Comparison of ENCODE assay signal across 11 cellular contexts in genomic region chr11:34313099-34313517, GRCh38. TPM values are rescaled to one million over a fixed set of nuclear protein-coding genes. Genes with fewer than 3 reads are reported as not detected.
DNase-seq lines count a peak whose midpoint lies in the region; ATAC-seq lines count a peak whose summit lies in the region.
"Had no signal": no experiment of that assay in that cellular context is flagged by ENCODE, and none has a peak within 500 bp of the region (broad histone marks: within the 10 kb centered on the region; RNA-seq: fewer than 3 reads in every experiment).

No MANE protein-coding gene starts in this region.

- H3K4me3 Mint-ChIP-seq in activated CD4-positive, alpha-beta T cell treated with anti-CD3 and anti-CD28 coated beads for 36 hours = no peak overlapping the region
- H3K4me3 Mint-ChIP-seq in naive B cell = no peak overlapping the region
- H3K4me3 Mint-ChIP-seq: central memory CD8-positive, alpha-beta T cell; immature natural killer cell had no signal

- ATAC-seq in activated CD4-positive, alpha-beta T cell treated with anti-CD3 and anti-CD28 coated beads for 36 hours = no peak
- ATAC-seq in GM21526 (IDR thresholded peaks at IDR 0.05; ENCODE audit: low FRiP score, unreplicated experiment) = peak; percentile 56
- peak; percentile 62 for ATAC-seq in HG03558 (IDR thresholded peaks at IDR 0.05; ENCODE audit: extremely low read depth, unreplicated experiment)
- ATAC-seq in naive B cell (ENCODE audit: low read depth in 2 of 2) = peak; percentile 25 to 30

- no peaks in the 10 kb centered on the region for H3K27me3 Mint-ChIP-seq in activated CD4-positive, alpha-beta T cell treated with anti-CD3 and anti-CD28 coated beads for 36 hours
- H3K27me3 Mint-ChIP-seq in naive B cell = peaks cover 7 to 26% (median 17%) of the 10 kb centered on the region in 3 donors

- CTCF ChIA-PET in activated CD4-positive, alpha-beta T cell treated with anti-CD3 and anti-CD28 coated beads for 36 hours (lab: Charles Lee) = interaction anchor here (0.6 to 0.7 kb wide), 2 partner anchors 44 to 45 kb away, joined by 3 read pairs; partner anchors contain the start of gene ABTB2

- peaks cover 21% of the 10 kb centered on the region for H3K4me1 Mint-ChIP-seq in activated CD4-positive, alpha-beta T cell treated with anti-CD3 and anti-CD28 coated beads for 36 hours
- no peaks in the 10 kb centered on the region for H3K4me1 Mint-ChIP-seq in naive B cell
- H3K4me1 Mint-ChIP-seq: central memory CD8-positive, alpha-beta T cell; immature natural killer cell had no signal

- peak; percentile 22 for DNase-seq in activated CD4-positive, alpha-beta T cell treated with anti-CD3 and anti-CD28 coated beads for 36 hours
- DNase-seq in activated CD4-positive, alpha-beta T cell treated with anti-CD3 and anti-CD28 coated beads for 1 hour = no peak
- no peak for DNase-seq in naive B cell
- no peak for DNase-seq in NOMO-1 (lab: John Stamatoyannopoulos, UW; ENCODE audit: unreplicated experiment in 2 of 2)
- no peak for DNase-seq in AML-193 (lab: John Stamatoyannopoulos, UW)
- no peak for DNase-seq in stimulated activated CD4-positive, alpha-beta T cell treated with anti-CD3 and anti-CD28 coated beads, Interleukin-12 subunit alpha, Interleukin-12 subunit beta, amount 100 ng/mL, for 4 hours
- DNase-seq: immature natural killer cell, NCI-H345 had no signal

- POLR2A ChIA-PET in activated CD4-positive, alpha-beta T cell treated with anti-CD3 and anti-CD28 coated beads for 36 hours (lab: Charles Lee) = interaction anchor here (0.6 to 0.8 kb wide), 3 partner anchors 45 to 311 kb away, joined by 3 to 4 read pairs (median 3); partner anchors contain the start of gene ABTB2

- intact Hi-C loops in activated CD4-positive, alpha-beta T cell treated with anti-CD3 and anti-CD28 coated beads for 36 hours (cut with DNase I, micrococcal nuclease) = no loop called here

- H3K36me3 Mint-ChIP-seq in activated CD4-positive, alpha-beta T cell treated with anti-CD3 and anti-CD28 coated beads for 36 hours (ENCODE audit: low read depth) = no peaks in the 10 kb centered on the region
- no peaks in the 10 kb centered on the region for H3K36me3 Mint-ChIP-seq in naive B cell
- H3K36me3 Mint-ChIP-seq: immature natural killer cell had no signal

- H3K27ac Mint-ChIP-seq in activated CD4-positive, alpha-beta T cell treated with anti-CD3 and anti-CD28 coated beads for 36 hours = no peak overlapping the region
- no peak overlapping the region for H3K27ac Mint-ChIP-seq in naive B cell
- H3K27ac Mint-ChIP-seq: immature natural killer cell had no signal

- no peaks in the 10 kb centered on the region for H3K9me3 Mint-ChIP-seq in activated CD4-positive, alpha-beta T cell treated with anti-CD3 and anti-CD28 coated beads for 36 hours (ENCODE audit: low read depth)
- H3K9me3 Mint-ChIP-seq in naive B cell = no peaks in the 10 kb centered on the region
- H3K9me3 Mint-ChIP-seq: central memory CD8-positive, alpha-beta T cell; immature natural killer cell had no signal

RNA-seq across cellular contexts. Expression of gene ABTB2, which starts 44.7 kb away (rescaled TPM):
- 1 to 10 TPM; 1.2 TPM for total RNA-seq in activated CD4-positive, alpha-beta T cell treated with anti-CD3 and anti-CD28 coated beads for 36 hours
- polyA plus RNA-seq in naive B cell (ENCODE audit: low read depth in 6 of 6) = under 1 TPM in 3 of 6 donors, not detected in 3; 0.05 to 0.34 (median 0.27) TPM
